8 cellular contexts compared by ENCODE assay signal in genomic region chr9:35102769-35103659, GRCh38. TPM values are rescaled to one million over a fixed set of nuclear protein-coding genes. Genes with fewer than 3 reads are reported as not detected.
DNase-seq lines count a peak whose midpoint lies in the region; ATAC-seq and TF ChIP-seq lines count a peak whose summit lies in the region.

Gene STOML2 (minus strand): TSS chr9:35103131. CDS start chr9:35103094, 37 bp downstream.

- DNase-seq in Calu3 = peak; percentile 87
- DNase-seq in activated CD8-positive, alpha-beta memory T cell treated with anti-CD3 and anti-CD28 coated beads, Interleukin-2, amount 50 U/mL, for 4 hours = peak; percentile 88
- peak; percentile 91 for DNase-seq in endothelial cell (ENCODE audit: low spot score)
- peak; percentile 80 to 90 for DNase-seq in mesothelial cell of epicardium (ENCODE audit: low spot score in 2 of 2, unreplicated experiment in 2 of 2)
- peak; percentile 79 to 85 for DNase-seq in stimulated activated CD8-positive, alpha-beta memory T cell treated with anti-CD3 and anti-CD28 coated beads, Interleukin-15, amount 100 ng/mL, for 48 hours (ENCODE audit: low read depth in 2 of 2)

- CTCF ChIA-PET in Calu3 (lab: Charles Lee) = interaction anchor here (0.6 to 1.8 kb wide), 2 partner anchors 13 to 23 kb away, joined by 4 to 9 read pairs; partner anchors contain the start of genes ATOSB and FANCG

- no peaks in the 10 kb centered on the region for H3K9me2 ChIP-seq in OCI-LY1 (ENCODE audit: low read depth, low read length)

- peaks cover 8% of the 10 kb centered on the region for H3K79me2 ChIP-seq in OCI-LY1 (ENCODE audit: insufficient read depth, low read length)

- H3K9ac ChIP-seq in HUES64 (ENCODE audit: low read depth, low read length) = peak within 1 kb of the TSS; percentile 92
- H3K9ac ChIP-seq in OCI-LY1 (ENCODE audit: low read length) = peak within 1 kb of the TSS; percentile 99

- H3K4me3 ChIP-seq in HUES64 (ENCODE audit: low read length) (peak within 1 kb of the TSS; percentile 83), OCI-LY1 (ENCODE audit: low read depth, low read length, poor library complexity, severe bottlenecking) (peak within 1 kb of the TSS; percentile 98)

- H3K27ac Mint-ChIP-seq in Calu3 (ENCODE audit: unreplicated experiment) (peak within 1 kb of the TSS; percentile 93), endothelial cell (ENCODE audit: unreplicated experiment) (peak within 1 kb of the TSS; percentile 100), mesothelial cell of epicardium (peak within 1 kb of the TSS; percentile 98)

- H3K27me3 ChIP-seq in HUES64 (ENCODE audit: insufficient read depth, low read length) (no peaks in the 10 kb centered on the region), OCI-LY1 (ENCODE audit: insufficient read depth, low read length) (no peaks in the 10 kb centered on the region)

- under 1% methylated on average over 57 of the region's 57 CpGs for WGBS in HUES64

- H3K4me3 Mint-ChIP-seq in Calu3 (ENCODE audit: low read depth, unreplicated experiment) (peak within 1 kb of the TSS; percentile 85), endothelial cell (ENCODE audit: unreplicated experiment) (peak within 1 kb of the TSS; percentile 97), mesothelial cell of epicardium (peak within 1 kb of the TSS; percentile 98)

- ATAC-seq in GM21447 (IDR thresholded peaks at IDR 0.05; ENCODE audit: unreplicated experiment) = peak; percentile 96

- intact Hi-C loops in Calu3 (cut with micrococcal nuclease; ENCODE audit: unreplicated experiment) = no loop called here

- peak within 1 kb of the TSS; percentile 86 for H3K27ac ChIP-seq in HUES64 (ENCODE audit: low read depth, low read length)
- H3K27ac ChIP-seq in OCI-LY1 (ENCODE audit: low read depth, low read length, poor library complexity, severe bottlenecking) = peak within 1 kb of the TSS; percentile 60

- no peaks in the 10 kb centered on the region for H3F3A ChIP-seq in OCI-LY1 (ENCODE audit: insufficient read depth, low read length)

- no peak within 1 kb of the TSS for H2AFZ ChIP-seq in OCI-LY1 (ENCODE audit: low read length)

- no peaks in the 10 kb centered on the region for H4K20me1 ChIP-seq in OCI-LY1 (ENCODE audit: insufficient read depth, low read length)

- H3K4me1 ChIP-seq in HUES64 (ENCODE audit: insufficient read depth, low read length) = peaks cover 15% of the 10 kb centered on the region; the same call in 1 of the 2 replicates
- peaks cover 19% of the 10 kb centered on the region for H3K4me1 ChIP-seq in OCI-LY1 (ENCODE audit: insufficient read depth, low read length, severe bottlenecking)

- H3K9me3 ChIP-seq in HUES64 (ENCODE audit: insufficient read depth, low read depth, low read length) (no peaks in the 10 kb centered on the region), OCI-LY1 (ENCODE audit: low read length) (no peaks in the 10 kb centered on the region)

- TSS peak; percentile 80 for BruUV-seq in Calu3 (replicated peaks; lab: Mats Ljungman, UMichigan)

- H3K4me1 Mint-ChIP-seq in Calu3 (ENCODE audit: low read depth, unreplicated experiment) (peaks cover 8% of the 10 kb centered on the region), endothelial cell (ENCODE audit: unreplicated experiment) (peaks cover 26% of the 10 kb centered on the region), mesothelial cell of epicardium (peaks cover 23% of the 10 kb centered on the region)

- peaks cover 54% of the 10 kb centered on the region for H3K36me3 Mint-ChIP-seq in Calu3 (ENCODE audit: insufficient read depth, unreplicated experiment)
- peaks cover 49% of the 10 kb centered on the region for H3K36me3 Mint-ChIP-seq in endothelial cell (ENCODE audit: low read depth, unreplicated experiment)
- H3K36me3 Mint-ChIP-seq in mesothelial cell of epicardium = peaks cover 19% of the 10 kb centered on the region

- no peaks in the 10 kb centered on the region for H3K9me3 Mint-ChIP-seq in Calu3 (ENCODE audit: low read depth, unreplicated experiment)
- H3K9me3 Mint-ChIP-seq in endothelial cell (ENCODE audit: unreplicated experiment) = no peaks in the 10 kb centered on the region
- no peaks in the 10 kb centered on the region for H3K9me3 Mint-ChIP-seq in mesothelial cell of epicardium

- peak within 1 kb of the TSS; percentile 98 for H3K4me2 ChIP-seq in OCI-LY1 (ENCODE audit: low read length)

- H3K27me3 Mint-ChIP-seq in Calu3 (ENCODE audit: unreplicated experiment) (no peaks in the 10 kb centered on the region), endothelial cell (ENCODE audit: unreplicated experiment) (peaks cover 24% of the 10 kb centered on the region), mesothelial cell of epicardium (ENCODE audit: low read depth) (no peaks in the 10 kb centered on the region)

- H3K36me3 ChIP-seq in HUES64 (ENCODE audit: insufficient read depth, low read length) (peaks cover 48% of the 10 kb centered on the region), OCI-LY1 (ENCODE audit: insufficient read depth, low read length) (peaks cover 26% of the 10 kb centered on the region)

- TF ChIP-seq CTCF in Calu3 (IDR thresholded peaks at IDR 0.05; ENCODE audit: unreplicated experiment) (no peak), OCI-LY1 (IDR thresholded peaks at IDR 0.05; ENCODE audit: low read length) (no peak), endothelial cell (IDR thresholded peaks at IDR 0.05; ENCODE audit: unreplicated experiment) (no peak), mesothelial cell of epicardium (IDR thresholded peaks at IDR 0.05; ENCODE audit: unreplicated experiment) (no peak)

RNA-seq across cellular contexts. Expression of gene STOML2, which starts in this region (rescaled TPM):
- total RNA-seq in Calu3 (2022) = 97.3 and 103 TPM in 2 replicates
- polyA plus RNA-seq in HUES64 (2013, experiment 1 of 2) = 134 TPM
- 132 TPM for polyA plus RNA-seq in HUES64 (2013, experiment 2 of 2)
- total RNA-seq in endothelial cell (ENCODE audit: unreplicated experiment) = 108 TPM
- total RNA-seq in mesothelial cell of epicardium = 92.2 to 95.3 TPM (median 93.4 TPM) in 3 replicates

Comparison
In these comparisons a context has a peak if more than half of its experiments do, and no peak if none do; other contexts are left out.
1. Peak in every context shown above with its lines: DNase-seq, ATAC-seq, H3K4me3 ChIP-seq and H3K27ac ChIP-seq.